In the genomic region with DNA sequence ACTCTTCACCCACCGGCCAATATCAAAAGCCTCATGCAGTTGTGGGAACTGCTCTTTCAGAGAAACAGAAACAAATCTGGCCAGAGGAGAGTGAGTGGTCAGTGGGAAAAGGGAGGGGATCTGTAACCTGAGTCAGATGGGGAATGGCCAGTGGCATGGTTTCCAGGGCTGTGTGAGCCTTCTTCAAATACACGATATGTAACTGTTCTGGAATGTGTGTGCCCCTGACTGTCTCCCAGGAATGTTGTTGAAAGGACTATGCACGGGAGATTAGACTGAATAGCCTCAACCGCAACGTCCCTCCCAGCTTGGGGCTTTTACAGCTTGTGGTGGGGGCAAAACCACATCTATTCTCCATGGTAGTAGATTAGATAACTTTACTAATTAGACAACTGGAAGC, we compare ENCODE assay signal across 9 cellular contexts.
DNase-seq lines count a peak whose midpoint lies in the region; ATAC-seq, FAIRE-seq and TF ChIP-seq lines count a peak whose summit lies in the region.
"Had no signal": no experiment of that assay in that cellular context is flagged by ENCODE, and none has a peak within 500 bp of the region (broad histone marks: within the 10 kb centered on the region; RNA-seq: fewer than 3 reads in every experiment).

No MANE protein-coding gene starts in this region.

- no peak for ATAC-seq in GM19328 (IDR thresholded peaks at IDR 0.05; ENCODE audit: unreplicated experiment)

- H3K36me3 ChIP-seq in astrocyte (ENCODE audit: insufficient read depth, low read length), result no peaks in the 10 kb centered on the region

- peak overlapping the region; percentile 45 for H3K27ac ChIP-seq in astrocyte (ENCODE audit: low read depth, low read length)

- H3K36me3 Mint-ChIP-seq in astrocyte (ENCODE audit: low read depth, unreplicated experiment), result peaks cover 2% of the 10 kb centered on the region
- H3K36me3 Mint-ChIP-seq: activated CD4-positive, alpha-beta memory T cell treated with anti-CD3 and anti-CD28 coated beads for 36 hours had no signal

- peak overlapping the region; percentile 50 for H3K9ac ChIP-seq in astrocyte (ENCODE audit: low read length)

- FAIRE-seq in astrocyte (lab: Jason Lieb, UNC), result peak; percentile 99

- no peaks in the 10 kb centered on the region for H3K79me2 ChIP-seq in astrocyte (ENCODE audit: insufficient read depth, low read length)

- peaks cover 33% of the 10 kb centered on the region for H3K27me3 Mint-ChIP-seq in astrocyte (ENCODE audit: low read depth, unreplicated experiment)

- DNase-seq in HS-27A (ENCODE audit: low read depth) (peak; percentile 88), astrocyte (ENCODE audit: low read depth) (peak; percentile 100), iPS DF 19.7 (ENCODE audit: low read depth, low spot score) (peak; percentile 38), stromal cell of bone marrow (ENCODE audit: low read depth) (peak; percentile 93), COLO668 (lab: John Stamatoyannopoulos, UW; ENCODE audit: unreplicated experiment) (no peak)
- no peak for DNase-seq in stimulated activated CD4-positive, alpha-beta T cell treated with anti-CD3 and anti-CD28 coated beads, Interleukin-2, amount 100 ng/mL, for 48 hours
- DNase-seq: activated CD4-positive, alpha-beta memory T cell treated with anti-CD3 and anti-CD28 coated beads for 36 hours; NCI-H2171 treated with DMSO at 0.1 percent for 48 hours had no signal

- H4K20me1 ChIP-seq in astrocyte (ENCODE audit: insufficient read depth, low read length), result peaks cover 6% of the 10 kb centered on the region

- peaks cover 29% of the 10 kb centered on the region for H3K27me3 ChIP-seq in astrocyte (ENCODE audit: insufficient read depth, low read length)

- no peak for TF ChIP-seq CTCF in astrocyte (IDR thresholded peaks at IDR 0.05; ENCODE audit: insufficient read depth, low read depth, low read length)

- peaks cover 25% of the 10 kb centered on the region for H3K4me1 Mint-ChIP-seq in astrocyte (ENCODE audit: low read depth, unreplicated experiment)

- no peak overlapping the region for H3K4me3 Mint-ChIP-seq in astrocyte (ENCODE audit: unreplicated experiment)
- H3K4me3 Mint-ChIP-seq: activated CD4-positive, alpha-beta memory T cell treated with anti-CD3 and anti-CD28 coated beads for 36 hours had no signal

- H3K9me3 Mint-ChIP-seq in astrocyte (ENCODE audit: unreplicated experiment), result no peaks in the 10 kb centered on the region
- H3K9me3 Mint-ChIP-seq: activated CD4-positive, alpha-beta memory T cell treated with anti-CD3 and anti-CD28 coated beads for 36 hours had no signal

- peak overlapping the region; percentile 11 for H3K4me3 ChIP-seq in astrocyte (ENCODE audit: insufficient read depth, low read depth, low read length)

- no peaks in the 10 kb centered on the region for H3K9me3 ChIP-seq in astrocyte (ENCODE audit: insufficient read depth, low read depth, low read length)

- peaks cover 22% of the 10 kb centered on the region for H3K4me1 ChIP-seq in astrocyte (ENCODE audit: insufficient read depth, low read length)

- H3K27ac Mint-ChIP-seq in astrocyte (ENCODE audit: unreplicated experiment), result peak overlapping the region; percentile 72
- H3K27ac Mint-ChIP-seq: activated CD4-positive, alpha-beta memory T cell treated with anti-CD3 and anti-CD28 coated beads for 36 hours had no signal

- H2AFZ ChIP-seq in astrocyte (ENCODE audit: low read depth, low read length), result no peak overlapping the region

- H3K4me2 ChIP-seq in astrocyte (ENCODE audit: low read length), result peak overlapping the region; percentile 69

Comparison
In these comparisons a context has a peak if more than half of its experiments do, and no peak if none do; other contexts are left out.
1. DNase-seq: peak in HS-27A (single experiment), astrocyte (single experiment), iPS DF 19.7 (single experiment) and stromal cell of bone marrow (single experiment); none in stimulated activated CD4-positive, alpha-beta T cell treated with anti-CD3 and anti-CD28 coated beads, Interleukin-2, amount 100 ng/mL, for 48 hours (0 of 2) and COLO668 (single experiment).